ENCODE assay signal across 16 cellular contexts in genomic region chr19:28394705-28395104, GRCh38.
A peak's percentile ranks its signal among the peaks of the same experiment; 100 is the strongest.
DNase-seq lines count a peak whose midpoint lies in the region; ATAC-seq and TF ChIP-seq lines count a peak whose summit lies in the region.
"Had no signal": no experiment of that assay in that cellular context is flagged by ENCODE, and none has a peak within 500 bp of the region (broad histone marks: within the 10 kb centered on the region; RNA-seq: fewer than 3 reads in every experiment).

No MANE protein-coding gene starts in this region.

- peaks cover 3% of the 10 kb centered on the region for H3K9me3 Mint-ChIP-seq in activated T-cell treated with anti-CD3 and anti-CD28 coated beads, Interleukin-2, amount 50 U/mL, for 24 hours
- peaks cover 3% of the 10 kb centered on the region in 2 donors for H3K9me3 Mint-ChIP-seq in activated T-cell treated with anti-CD3 and anti-CD28 coated beads, Interleukin-2, amount 50 U/mL, for 72 hours
- peaks cover 15% of the 10 kb centered on the region for H3K9me3 Mint-ChIP-seq in WTC11
- peaks cover 4 to 12% of the 10 kb centered on the region in 2 donors for H3K9me3 Mint-ChIP-seq in stimulated activated naive B cell treated with anti-CD40 and anti-IgM and Interleukin-4, amounts not matched to agents 10 μg/mL and 1 μg/mL and 100 μg/mL, for 72 hours
- H3K9me3 Mint-ChIP-seq: neural progenitor cell had no signal

- H3K27me3 Mint-ChIP-seq in activated T-cell treated with anti-CD3 and anti-CD28 coated beads, Interleukin-2, amount 50 U/mL, for 24 hours: no peaks in the 10 kb centered on the region
- H3K27me3 Mint-ChIP-seq in activated T-cell treated with anti-CD3 and anti-CD28 coated beads, Interleukin-2, amount 50 U/mL, for 72 hours (ENCODE audit: low read depth): no peaks in the 10 kb centered on the region
- no peaks in the 10 kb centered on the region for H3K27me3 Mint-ChIP-seq in WTC11 (ENCODE audit: low read depth)
- no peaks in the 10 kb centered on the region for H3K27me3 Mint-ChIP-seq in stimulated activated naive B cell treated with anti-CD40 and anti-IgM and Interleukin-4, amounts not matched to agents 10 μg/mL and 1 μg/mL and 100 μg/mL, for 72 hours

- peak overlapping the region; percentile 52 for H3K27ac Mint-ChIP-seq in activated T-cell treated with anti-CD3 and anti-CD28 coated beads, Interleukin-2, amount 50 U/mL, for 24 hours
- no peak overlapping the region for H3K27ac Mint-ChIP-seq in activated T-cell treated with anti-CD3 and anti-CD28 coated beads, Interleukin-2, amount 50 U/mL, for 72 hours
- peak overlapping the region; percentile 92 for H3K27ac Mint-ChIP-seq in WTC11
- no peak overlapping the region for H3K27ac Mint-ChIP-seq in stimulated activated naive B cell treated with anti-CD40 and anti-IgM and Interleukin-4, amounts not matched to agents 10 μg/mL and 1 μg/mL and 100 μg/mL, for 72 hours

- H3K4me2 ChIP-seq in MM.1S (ENCODE audit: low read depth, low read length): peak overlapping the region; percentile 91

- no peaks in the 10 kb centered on the region for H3K27me3 ChIP-seq in MM.1S (replicated peaks; ENCODE audit: insufficient read depth, low read length)
- H3K27me3 ChIP-seq: neural progenitor cell had no signal

- peak overlapping the region; percentile 4; the same call in 1 of the 2 replicates for H3K4me3 ChIP-seq in MM.1S (ENCODE audit: low read length)
- H3K4me3 ChIP-seq: neural progenitor cell had no signal

- H3K9me2 ChIP-seq in MM.1S (replicated peaks; ENCODE audit: insufficient read depth, low read length): no peaks in the 10 kb centered on the region

- H3K9me3 ChIP-seq in MM.1S (replicated peaks; ENCODE audit: insufficient read depth, low read length): no peaks in the 10 kb centered on the region

- no peaks in the 10 kb centered on the region for H3K36me3 ChIP-seq in MM.1S (replicated peaks; ENCODE audit: insufficient read depth, low read length)
- H3K36me3 ChIP-seq: neural progenitor cell had no signal

- peak overlapping the region; percentile 79 for H2AFZ ChIP-seq in MM.1S (ENCODE audit: low read length)
- H2AFZ ChIP-seq: neural progenitor cell had no signal

- H3K36me3 Mint-ChIP-seq in activated T-cell treated with anti-CD3 and anti-CD28 coated beads, Interleukin-2, amount 50 U/mL, for 24 hours (ENCODE audit: low read depth): no peaks in the 10 kb centered on the region
- H3K36me3 Mint-ChIP-seq in activated T-cell treated with anti-CD3 and anti-CD28 coated beads, Interleukin-2, amount 50 U/mL, for 72 hours (ENCODE audit: insufficient read depth in 2 of 2): peaks cover 0 to 2% of the 10 kb centered on the region in 2 donors
- 0 out of 2 replicates have a peak, but pooled peaks cover 3% of the 10 kb centered on the region for H3K36me3 Mint-ChIP-seq in WTC11
- no peaks in the 10 kb centered on the region for H3K36me3 Mint-ChIP-seq in stimulated activated naive B cell treated with anti-CD40 and anti-IgM and Interleukin-4, amounts not matched to agents 10 μg/mL and 1 μg/mL and 100 μg/mL, for 72 hours
- H3K36me3 Mint-ChIP-seq: neural progenitor cell had no signal

- no peak for TF ChIP-seq CTCF in MM.1S (IDR thresholded peaks at IDR 0.05; ENCODE audit: low read length)
- no peak for TF ChIP-seq CTCF in WTC11 (IDR thresholded peaks at IDR 0.05)

- peak overlapping the region; percentile 83 for H3K27ac ChIP-seq in MM.1S (ENCODE audit: low read length)
- H3K27ac ChIP-seq: neural progenitor cell, RWPE1 had no signal

- peaks cover 22% of the 10 kb centered on the region for H3K4me1 ChIP-seq in MM.1S (ENCODE audit: low read length)

- peaks cover 14% of the 10 kb centered on the region for H3K4me1 Mint-ChIP-seq in activated T-cell treated with anti-CD3 and anti-CD28 coated beads, Interleukin-2, amount 50 U/mL, for 24 hours (ENCODE audit: low read depth)
- peaks cover 5% of the 10 kb centered on the region for H3K4me1 Mint-ChIP-seq in activated T-cell treated with anti-CD3 and anti-CD28 coated beads, Interleukin-2, amount 50 U/mL, for 72 hours (ENCODE audit: low read depth)
- H3K4me1 Mint-ChIP-seq in WTC11: peaks cover 55% of the 10 kb centered on the region
- H3K4me1 Mint-ChIP-seq in stimulated activated naive B cell treated with anti-CD40 and anti-IgM and Interleukin-4, amounts not matched to agents 10 μg/mL and 1 μg/mL and 100 μg/mL, for 72 hours: peaks cover 9 to 23% of the 10 kb centered on the region in 2 donors

- no peak for DNase-seq in activated T-cell treated with anti-CD3 and anti-CD28 coated beads, Interleukin-2, amount 50 U/mL, for 24 hours
- DNase-seq in activated T-cell treated with anti-CD3 and anti-CD28 coated beads, Interleukin-2, amount 50 U/mL, for 72 hours: no peak
- DNase-seq in MM.1S (peak; percentile 54), WTC11 (ENCODE audit: low spot score) (no peak), occipital lobe (lab: John Stamatoyannopoulos, UW) (no peak)
- no peak for DNase-seq in stimulated activated naive B cell treated with anti-CD40 and anti-IgM and Interleukin-4, amounts not matched to agents 10 μg/mL and 1 μg/mL and 100 μg/mL, for 72 hours
- DNase-seq in stimulated activated CD4-positive, alpha-beta T cell treated with anti-CD3 and anti-CD28 coated beads, Interleukin-12 subunit alpha, Interleukin-12 subunit beta, amount 100 ng/mL, for 4 hours: no peak
- DNase-seq: activated effector memory CD4-positive, alpha-beta T cell treated with Interleukin-2 at 50 U/mL for 16 hours; EL; hippocampal formation; midbrain; NCI-H774 had no signal

- H3F3A ChIP-seq in MM.1S (ENCODE audit: insufficient read depth, low read length): peaks cover 23% of the 10 kb centered on the region

- CTCF ChIA-PET in WTC11 (lab: Charles Lee): interaction anchor here (1.3 to 1.4 kb wide), 2 partner anchors 71 to 239 kb away, joined by 3 to 4 read pairs; no protein-coding TSS in a partner anchor

- H3K4me3 Mint-ChIP-seq in activated T-cell treated with anti-CD3 and anti-CD28 coated beads, Interleukin-2, amount 50 U/mL, for 24 hours: no peak overlapping the region
- H3K4me3 Mint-ChIP-seq in activated T-cell treated with anti-CD3 and anti-CD28 coated beads, Interleukin-2, amount 50 U/mL, for 72 hours: no peak overlapping the region
- H3K4me3 Mint-ChIP-seq in WTC11: peak overlapping the region; percentile 30
- no peak overlapping the region for H3K4me3 Mint-ChIP-seq in stimulated activated naive B cell treated with anti-CD40 and anti-IgM and Interleukin-4, amounts not matched to agents 10 μg/mL and 1 μg/mL and 100 μg/mL, for 72 hours
- H3K4me3 Mint-ChIP-seq: neural progenitor cell had no signal

- H3K79me2 ChIP-seq in MM.1S (ENCODE audit: low read length): no peaks in the 10 kb centered on the region

- peak overlapping the region; percentile 55; the same call in 1 of the 2 replicates for H3K9ac ChIP-seq in MM.1S (ENCODE audit: low read length)
- H3K9ac ChIP-seq: neural progenitor cell had no signal

- POLR2A ChIA-PET in WTC11 (lab: Charles Lee): no interaction called here

- H4K20me1 ChIP-seq in MM.1S (ENCODE audit: insufficient read depth, low read length): no peaks in the 10 kb centered on the region

- ATAC-seq in activated T-cell treated with anti-CD3 and anti-CD28 coated beads, Interleukin-2, amount 50 U/mL, for 72 hours (replicated peaks in 1 of 2): no peak
- no peak for ATAC-seq in WTC11
- peak; percentile 56 to 63 for ATAC-seq in stimulated activated naive B cell treated with anti-CD40 and anti-IgM and Interleukin-4, amounts not matched to agents 10 μg/mL and 1 μg/mL and 100 μg/mL, for 72 hours (replicated peaks)
- no peak for ATAC-seq in GM18909 (IDR thresholded peaks at IDR 0.05; ENCODE audit: poor library complexity, unreplicated experiment)
- ATAC-seq: HepG2 had no signal

TF ChIP-seq in WTC11, 78 proteins besides CTCF, POLR2A, EP300 and RAD21 (continues in another document):
- TF ChIP-seq ZNF219 (CRISPR knock-in tag; IDR thresholded peaks at IDR 0.05; ENCODE audit: borderline replicate concordance) (no peak), TEAD4 (CRISPR knock-in tag; IDR thresholded peaks at IDR 0.05) (no peak), PRRX2 (CRISPR knock-in tag; IDR thresholded peaks at IDR 0.05) (no peak), MXD4 (CRISPR knock-in tag; IDR thresholded peaks at IDR 0.05; ENCODE audit: borderline replicate concordance) (no peak), SMAD3 (CRISPR knock-in tag; IDR thresholded peaks at IDR 0.05; ENCODE audit: borderline replicate concordance) (no peak), CBFB (CRISPR knock-in tag; IDR thresholded peaks at IDR 0.05; ENCODE audit: low read depth) (no peak), FOXK1 (CRISPR knock-in tag; IDR thresholded peaks at IDR 0.05) (no peak), FOXP1 (CRISPR knock-in tag; IDR thresholded peaks at IDR 0.05; ENCODE audit: borderline replicate concordance) (no peak)
- TF ChIP-seq, protein P1, sequence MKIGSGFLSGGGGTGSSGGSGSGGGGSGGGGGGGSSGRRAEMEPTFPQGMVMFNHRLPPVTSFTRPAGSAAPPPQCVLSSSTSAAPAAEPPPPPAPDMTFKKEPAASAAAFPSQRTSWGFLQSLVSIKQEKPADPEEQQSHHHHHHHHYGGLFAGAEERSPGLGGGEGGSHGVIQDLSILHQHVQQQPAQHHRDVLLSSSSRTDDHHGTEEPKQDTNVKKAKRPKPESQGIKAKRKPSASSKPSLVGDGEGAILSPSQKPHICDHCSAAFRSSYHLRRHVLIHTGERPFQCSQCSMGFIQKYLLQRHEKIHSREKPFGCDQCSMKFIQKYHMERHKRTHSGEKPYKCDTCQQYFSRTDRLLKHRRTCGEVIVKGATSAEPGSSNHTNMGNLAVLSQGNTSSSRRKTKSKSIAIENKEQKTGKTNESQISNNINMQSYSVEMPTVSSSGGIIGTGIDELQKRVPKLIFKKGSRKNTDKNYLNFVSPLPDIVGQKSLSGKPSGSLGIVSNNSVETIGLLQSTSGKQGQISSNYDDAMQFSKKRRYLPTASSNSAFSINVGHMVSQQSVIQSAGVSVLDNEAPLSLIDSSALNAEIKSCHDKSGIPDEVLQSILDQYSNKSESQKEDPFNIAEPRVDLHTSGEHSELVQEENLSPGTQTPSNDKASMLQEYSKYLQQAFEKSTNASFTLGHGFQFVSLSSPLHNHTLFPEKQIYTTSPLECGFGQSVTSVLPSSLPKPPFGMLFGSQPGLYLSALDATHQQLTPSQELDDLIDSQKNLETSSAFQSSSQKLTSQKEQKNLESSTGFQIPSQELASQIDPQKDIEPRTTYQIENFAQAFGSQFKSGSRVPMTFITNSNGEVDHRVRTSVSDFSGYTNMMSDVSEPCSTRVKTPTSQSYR (CRISPR knock-in tag; IDR thresholded peaks at IDR 0.05): no peak
- TF ChIP-seq, protein P2, sequence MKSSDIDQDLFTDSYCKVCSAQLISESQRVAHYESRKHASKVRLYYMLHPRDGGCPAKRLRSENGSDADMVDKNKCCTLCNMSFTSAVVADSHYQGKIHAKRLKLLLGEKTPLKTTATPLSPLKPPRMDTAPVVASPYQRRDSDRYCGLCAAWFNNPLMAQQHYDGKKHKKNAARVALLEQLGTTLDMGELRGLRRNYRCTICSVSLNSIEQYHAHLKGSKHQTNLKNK (CRISPR knock-in tag; IDR thresholded peaks at IDR 0.05): no peak
- TF ChIP-seq, protein P3, sequence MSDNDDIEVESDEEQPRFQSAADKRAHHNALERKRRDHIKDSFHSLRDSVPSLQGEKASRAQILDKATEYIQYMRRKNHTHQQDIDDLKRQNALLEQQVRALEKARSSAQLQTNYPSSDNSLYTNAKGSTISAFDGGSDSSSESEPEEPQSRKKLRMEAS (CRISPR knock-in tag; IDR thresholded peaks at IDR 0.05): no peak

Comparison
In these comparisons a context has a peak if more than half of its experiments do, and no peak if none do; other contexts are left out.
1. H3K27ac Mint-ChIP-seq: peak in activated T-cell treated with anti-CD3 and anti-CD28 coated beads, Interleukin-2, amount 50 U/mL, for 24 hours (single experiment) and WTC11 (single experiment); none in activated T-cell treated with anti-CD3 and anti-CD28 coated beads, Interleukin-2, amount 50 U/mL, for 72 hours (single experiment) and stimulated activated naive B cell treated with anti-CD40 and anti-IgM and Interleukin-4, amounts not matched to agents 10 μg/mL and 1 μg/mL and 100 μg/mL, for 72 hours (single experiment).
2. ATAC-seq: peak in stimulated activated naive B cell treated with anti-CD40 and anti-IgM and Interleukin-4, amounts not matched to agents 10 μg/mL and 1 μg/mL and 100 μg/mL, for 72 hours (2 of 2); none in activated T-cell treated with anti-CD3 and anti-CD28 coated beads, Interleukin-2, amount 50 U/mL, for 72 hours (0 of 2), WTC11 (single experiment) and GM18909 (single experiment).